ENCODE assay signal across 12 cellular contexts in genomic region chr11:93131709-93132108, GRCh38.
DNase-seq lines count a peak whose midpoint lies in the region; ATAC-seq, FAIRE-seq and TF ChIP-seq lines count a peak whose summit lies in the region.
"Had no signal": no experiment of that assay in that cellular context is flagged by ENCODE, and none has a peak within 500 bp of the region (broad histone marks: within the 10 kb centered on the region; RNA-seq: fewer than 3 reads in every experiment).

No MANE protein-coding gene starts in this region.

- no peak for TF ChIP-seq POLR2A in HepG2 (IDR thresholded peaks at IDR 0.05; ENCODE audit: insufficient read depth in 1 of 2, low read depth in 2 of 2, low read length in 2 of 2)
- TF ChIP-seq POLR2A in right lobe of liver (IDR thresholded peaks at IDR 0.05), result no peak
- no peak for TF ChIP-seq POLR2A in GM12878 (IDR thresholded peaks at IDR 0.05; ENCODE audit: low read depth, low read length)

- H3K36me3 ChIP-seq in HepG2 (replicated peaks in 1 of 2; ENCODE audit: control insufficient read depth in 1 of 2, insufficient read depth in 2 of 2, low read length in 2 of 2) (no peaks in the 10 kb centered on the region), right lobe of liver (no peaks in the 10 kb centered on the region), GM12878 (ENCODE audit: control insufficient read depth in 2 of 2, insufficient read depth in 2 of 2, low read length in 1 of 2) (no peaks in the 10 kb centered on the region), ascending aorta (no peaks in the 10 kb centered on the region)
- H3K36me3 ChIP-seq: BLaER1 treated with 17β-estradiol and CSF1 and Interleukin-3, amounts not matched to agents 10 nM and 100 nM; HAP-1 had no signal

- peak; percentile 60 for TF ChIP-seq CTCF in HepG2 (CRISPR knock-in tag; IDR thresholded peaks at IDR 0.05)
- no peak for TF ChIP-seq CTCF in right lobe of liver (IDR thresholded peaks at IDR 0.05)
- TF ChIP-seq CTCF in GM12878 (IDR thresholded peaks at IDR 0.05 in 2 of 3, conservative IDR thresholded peaks at IDR 0.05 in 1 of 3; ENCODE audit: control insufficient read depth in 2 of 3, extremely low read depth in 1 of 3, insufficient read depth in 1 of 3, low read depth in 3 of 3, low read length in 3 of 3), result peak in 1 of 3 experiments; percentile 33; a peak in 2 of 6 replicates
- TF ChIP-seq CTCF in ascending aorta (IDR thresholded peaks at IDR 0.05), result no peak

- in situ Hi-C loops in HepG2 (cut with HindIII; ENCODE audit: extremely low pct_ligation_motif_present, low pct_unique_long_range_greater_than_20kb), result no loop called here
- in situ Hi-C loops in GM12878 (cut with MboI), result loop anchor here (10.0 kb wide), 1 partner anchor 513 kb away; no protein-coding TSS in a partner anchor

- ATAC-seq in HepG2, result peak; percentile 81
- ATAC-seq in right lobe of liver, result no peak
- ATAC-seq in GM12878, result no peak
- no peak for ATAC-seq in HG03521 (IDR thresholded peaks at IDR 0.05; ENCODE audit: unreplicated experiment)
- no peak for ATAC-seq in HG02678 (IDR thresholded peaks at IDR 0.05; ENCODE audit: unreplicated experiment)
- no peak for ATAC-seq in HG02798 (IDR thresholded peaks at IDR 0.05; ENCODE audit: poor library complexity, unreplicated experiment)
- ATAC-seq: activated CD8-positive, alpha-beta T cell treated with anti-CD3 and anti-CD28 coated beads for 36 hours; activated naive CD8-positive, alpha-beta T cell treated with anti-CD3 and anti-CD28 coated beads, Interleukin-2, amount 50 U/mL, for 24 hours had no signal

- no peaks in the 10 kb centered on the region for H3K27me3 ChIP-seq in HepG2 (ENCODE audit: control insufficient read depth in 1 of 2, insufficient read depth in 2 of 2, low read length in 2 of 2)
- no peaks in the 10 kb centered on the region for H3K27me3 ChIP-seq in right lobe of liver
- no peaks in the 10 kb centered on the region for H3K27me3 ChIP-seq in GM12878 (replicated peaks in 1 of 2; ENCODE audit: control insufficient read depth in 2 of 2, insufficient read depth in 2 of 2, low read length in 1 of 2)
- H3K27me3 ChIP-seq in ascending aorta, result no peaks in the 10 kb centered on the region
- H3K27me3 ChIP-seq: BLaER1 treated with 17β-estradiol and CSF1 and Interleukin-3, amounts not matched to agents 10 nM and 100 nM had no signal

- no peaks in the 10 kb centered on the region for H4K20me1 ChIP-seq in HepG2 (ENCODE audit: insufficient read depth, low read length)
- no peaks in the 10 kb centered on the region for H4K20me1 ChIP-seq in GM12878 (ENCODE audit: control insufficient read depth, insufficient read depth)
- H4K20me1 ChIP-seq: BLaER1 treated with 17β-estradiol and CSF1 and Interleukin-3, amounts not matched to agents 10 nM and 100 nM had no signal

- intact Hi-C loops in HepG2 (cut with micrococcal nuclease; ENCODE audit: unreplicated experiment), result no loop called here
- intact Hi-C loops in right lobe of liver (cut with DNase I), result no loop called here
- intact Hi-C loops in GM12878 (cut with micrococcal nuclease; ENCODE audit: unreplicated experiment), result no loop called here
- intact Hi-C loops in ascending aorta (cut with DNase I), result no loop called here

- H3K4me2 ChIP-seq in HepG2 (ENCODE audit: low read depth, low read length) (no peak overlapping the region), GM12878 (ENCODE audit: control insufficient read depth, insufficient read depth) (no peak overlapping the region)
- H3K4me2 ChIP-seq: BLaER1 treated with 17β-estradiol and CSF1 and Interleukin-3, amounts not matched to agents 10 nM and 100 nM had no signal

- TF ChIP-seq RAD21 in HepG2 (CRISPR knock-in tag; IDR thresholded peaks at IDR 0.05) (no peak), GM12878 (IDR thresholded peaks at IDR 0.05; ENCODE audit: insufficient read depth, low read depth, low read length) (peak; percentile 49)

- SMC1A ChIA-PET in GM12878 (lab: Charles Lee; ENCODE audit: uncharacterized antibody, unreplicated experiment), result no interaction called here

- H3K9ac ChIP-seq in HepG2 (ENCODE audit: insufficient read depth, low read depth, low read length) (no peak overlapping the region), GM12878 (ENCODE audit: control insufficient read depth, insufficient read depth, low read length) (no peak overlapping the region)
- H3K9ac ChIP-seq: BLaER1 treated with 17β-estradiol and CSF1 and Interleukin-3, amounts not matched to agents 10 nM and 100 nM had no signal

- no TSS peak for BruUV-seq in HepG2 (replicated peaks; lab: Mats Ljungman, UMichigan)
- no TSS peak for BruUV-seq in GM12878 (replicated peaks; lab: Mats Ljungman, UMichigan)

- H3K4me3 ChIP-seq in HepG2 (replicated peaks in 1 of 3; ENCODE audit: insufficient read depth in 1 of 3, low read depth in 2 of 3, low read length in 3 of 3), result no peak overlapping the region
- no peak overlapping the region for H3K4me3 ChIP-seq in right lobe of liver
- no peak overlapping the region for H3K4me3 ChIP-seq in GM12878
- H3K4me3 ChIP-seq in ascending aorta, result no peak overlapping the region
- H3K4me3 ChIP-seq: BLaER1 treated with 17β-estradiol and CSF1 and Interleukin-3, amounts not matched to agents 10 nM and 100 nM; HAP-1 had no signal

- no peak overlapping the region for H2AFZ ChIP-seq in HepG2 (ENCODE audit: low read length)
- H2AFZ ChIP-seq in GM12878 (ENCODE audit: control insufficient read depth, low read depth, low read length), result no peak overlapping the region

- DNase-seq in HepG2 (ENCODE audit: low spot score) (peak; percentile 10), right lobe of liver (no peak), NCI-H2107 (lab: John Stamatoyannopoulos, UW) (peak; percentile 58), GM12878 (ENCODE audit: low read depth, low spot score) (no peak), ascending aorta (ENCODE audit: low spot score in 2 of 2) (no peak)
- DNase-seq: activated CD8-positive, alpha-beta T cell treated with anti-CD3 and anti-CD28 coated beads for 36 hours; activated naive CD8-positive, alpha-beta T cell treated with anti-CD3 and anti-CD28 coated beads, Interleukin-2, amount 50 U/mL, for 24 hours had no signal

- FAIRE-seq in HepG2 (lab: Jason Lieb, UNC) (no peak), GM12878 (lab: Jason Lieb, UNC) (no peak)

- CTCF ChIA-PET in HepG2 (lab: Yijun Ruan, JAX; ENCODE audit: low intra/inter-chr PET ratio, low total read pairs), result no interaction called here
- CTCF ChIA-PET in GM12878 (lab: Yijun Ruan, JAX), result no interaction called here

- WGBS in HepG2 (ENCODE audit: low lambda C conversion rate), result 7% methylated on average over 2 of the region's 2 CpGs
- 30% methylated on average over 2 of the region's 2 CpGs for WGBS in right lobe of liver (ENCODE audit: insufficient coverage, low coverage, low lambda C conversion rate, missing lambda C conversion rate)
- WGBS in GM12878 (ENCODE audit: insufficient coverage, insufficient replicate concordance, low lambda C conversion rate, missing lambda C conversion rate), result 18% methylated on average over 2 of the region's 2 CpGs

- no peak overlapping the region for H3K27ac ChIP-seq in HepG2 (ENCODE audit: extremely low read length, insufficient read depth, low read length)
- H3K27ac ChIP-seq in right lobe of liver, result no peak overlapping the region
- no peak overlapping the region for H3K27ac ChIP-seq in GM12878 (ENCODE audit: control insufficient read depth, insufficient read depth)
- no peak overlapping the region for H3K27ac ChIP-seq in ascending aorta
- H3K27ac ChIP-seq: BLaER1 treated with 17β-estradiol and CSF1 and Interleukin-3, amounts not matched to agents 10 nM and 100 nM had no signal

- TF ChIP-seq EP300 in HepG2 (IDR thresholded peaks at IDR 0.05; ENCODE audit: low read depth in 2 of 2, low read length in 2 of 2) (no peak), HepG2 (CRISPR knock-in tag; IDR thresholded peaks at IDR 0.05; ENCODE audit: borderline replicate concordance) (no peak), GM12878 (IDR thresholded peaks at IDR 0.05; ENCODE audit: borderline replicate concordance in 1 of 2, control insufficient read depth in 1 of 2, low read depth in 2 of 2, low read length in 2 of 2) (no peak)

- no peaks in the 10 kb centered on the region for H3K79me2 ChIP-seq in HepG2 (ENCODE audit: insufficient read depth, low read length)
- no peaks in the 10 kb centered on the region for H3K79me2 ChIP-seq in GM12878 (ENCODE audit: control insufficient read depth, insufficient read depth, low read length)

- POLR2A ChIA-PET in HepG2 (lab: Yijun Ruan, JAX) (no interaction called here), GM12878 (lab: Charles Lee) (no interaction called here)

- RAD21 ChIA-PET in GM12878 (lab: Charles Lee; ENCODE audit: unreplicated experiment), result no interaction called here

- H3K9me3 ChIP-seq in HepG2 (ENCODE audit: low read length) (no peaks in the 10 kb centered on the region), right lobe of liver (no peaks in the 10 kb centered on the region), GM12878 (replicated peaks; ENCODE audit: control insufficient read depth, insufficient read depth, low read length) (no peaks in the 10 kb centered on the region), ascending aorta (no peaks in the 10 kb centered on the region)

- H3K4me1 ChIP-seq in HepG2 (ENCODE audit: insufficient read depth, low read length) (no peaks in the 10 kb centered on the region), right lobe of liver (no peaks in the 10 kb centered on the region), GM12878 (ENCODE audit: control insufficient read depth, insufficient read depth, low read length) (no peaks in the 10 kb centered on the region), ascending aorta (no peaks in the 10 kb centered on the region)
- H3K4me1 ChIP-seq: BLaER1 treated with 17β-estradiol and CSF1 and Interleukin-3, amounts not matched to agents 10 nM and 100 nM had no signal

TF ChIP-seq in HepG2, 621 proteins besides CTCF, POLR2A, EP300 and RAD21:
- no peak for TF ChIP-seq BRD4 (CRISPR knock-in tag; IDR thresholded peaks at IDR 0.05)
- TF ChIP-seq STAG1 (CRISPR knock-in tag; IDR thresholded peaks at IDR 0.05), result peak; percentile 69
- peak; percentile 41; the same call in 1 of the 2 replicates for TF ChIP-seq ATF7 (IDR thresholded peaks at IDR 0.05)
- TF ChIP-seq ATF7 (CRISPR knock-in tag; IDR thresholded peaks at IDR 0.05), result no peak

Comparison
In these comparisons a context has a peak if more than half of its experiments do, and no peak if none do; other contexts are left out.
1. DNase-seq: peak in HepG2 (single experiment) and NCI-H2107 (single experiment); none in right lobe of liver (0 of 3), GM12878 (single experiment) and ascending aorta (0 of 2).
2. Of the 75 proteins assayed by ChIP-seq in both HepG2 and GM12878: peak only in HepG2: none; only in GM12878: RAD21; in both: none; in neither: 72; mixed calls (peak in some experiments, not most) for 2.